ENCODE assay signal across 8 cellular contexts in genomic region chr2:8312861-8313768, GRCh38.
DNase-seq lines count a peak whose midpoint lies in the region; ATAC-seq and TF ChIP-seq lines count a peak whose summit lies in the region.

No MANE protein-coding gene starts in this region.

- peak overlapping the region; percentile 7 for H3K4me3 ChIP-seq in CD4-positive, CD25-positive, alpha-beta regulatory T cell (ENCODE audit: low read depth, low read length)
- no peak overlapping the region for H3K4me3 ChIP-seq in RWPE2 (ENCODE audit: severe bottlenecking)

- H3K36me3 Mint-ChIP-seq in CD4-positive, CD25-positive, alpha-beta regulatory T cell, result no peaks in the 10 kb centered on the region

- H3K4me1 ChIP-seq in CD4-positive, CD25-positive, alpha-beta regulatory T cell (ENCODE audit: control insufficient read depth, insufficient read depth, low read length, poor library complexity, severe bottlenecking), result peaks cover 32% of the 10 kb centered on the region
- no peaks in the 10 kb centered on the region for H3K4me1 ChIP-seq in RWPE2 (ENCODE audit: insufficient read depth, poor library complexity, severe bottlenecking)

- peak overlapping the region in 2 of 4 donors; percentile 21 to 38 for H3K4me3 Mint-ChIP-seq in CD4-positive, CD25-positive, alpha-beta regulatory T cell

- H3K4me1 Mint-ChIP-seq in CD4-positive, CD25-positive, alpha-beta regulatory T cell, result peaks cover 18 to 34% (median 25%) of the 10 kb centered on the region in 4 donors

- no peak overlapping the region for H3K27ac ChIP-seq in CD4-positive, CD25-positive, alpha-beta regulatory T cell (ENCODE audit: insufficient read depth, low read length, poor library complexity, severe bottlenecking)
- no peak overlapping the region for H3K27ac ChIP-seq in RWPE2 (ENCODE audit: poor library complexity, severe bottlenecking)

- TF ChIP-seq CTCF in RWPE2 (IDR thresholded peaks at IDR 0.05; ENCODE audit: poor library complexity, severe bottlenecking), result no peak

- peaks cover 0 to 3% (median 0%) of the 10 kb centered on the region in 7 donors for H3K9me3 Mint-ChIP-seq in CD4-positive, CD25-positive, alpha-beta regulatory T cell

- DNase-seq in CD4-positive, CD25-positive, alpha-beta regulatory T cell, result peak in 1 of 3 donors; percentile 49
- no peak for DNase-seq in RWPE2 (ENCODE audit: low spot score)
- DNase-seq in kidney glomerular epithelial cell (lab: John Stamatoyannopoulos, UW), result peak; percentile 43
- no peak for DNase-seq in effector CD4-positive, alpha-beta T cell
- no peak for DNase-seq in germinal center (ENCODE audit: low spot score)
- no peak for DNase-seq in hippocampal formation (lab: John Stamatoyannopoulos, UW)

- no peaks in the 10 kb centered on the region for H3K27me3 ChIP-seq in CD4-positive, CD25-positive, alpha-beta regulatory T cell (ENCODE audit: control insufficient read depth, insufficient read depth, low read length)
- no peaks in the 10 kb centered on the region for H3K27me3 ChIP-seq in RWPE2 (ENCODE audit: insufficient read depth, poor library complexity, severe bottlenecking)

- ATAC-seq in CD4-positive, CD25-positive, alpha-beta regulatory T cell (ENCODE audit: low read depth in 2 of 2), result peak; percentile 36 to 67
- ATAC-seq in GM19328 (IDR thresholded peaks at IDR 0.05; ENCODE audit: unreplicated experiment) (peak; percentile 81), HG03159 (IDR thresholded peaks at IDR 0.05; ENCODE audit: unreplicated experiment) (peak; percentile 81), RWPE2 (ENCODE audit: low read depth) (peak; percentile 63)

- H3K27me3 Mint-ChIP-seq in CD4-positive, CD25-positive, alpha-beta regulatory T cell, result no peaks in the 10 kb centered on the region

- H3K27ac Mint-ChIP-seq in CD4-positive, CD25-positive, alpha-beta regulatory T cell, result peak overlapping the region; percentile 41 to 80 (median 49)

- no peaks in the 10 kb centered on the region for H3K9me3 ChIP-seq in CD4-positive, CD25-positive, alpha-beta regulatory T cell (ENCODE audit: control insufficient read depth in 2 of 2, low read length in 2 of 2)
- H3K9me3 ChIP-seq in RWPE2 (ENCODE audit: severe bottlenecking), result no peaks in the 10 kb centered on the region

- H3K36me3 ChIP-seq in CD4-positive, CD25-positive, alpha-beta regulatory T cell (ENCODE audit: control insufficient read depth, insufficient read depth, low read length), result no peaks in the 10 kb centered on the region
- no peaks in the 10 kb centered on the region for H3K36me3 ChIP-seq in RWPE2 (ENCODE audit: low read depth)
